9 cellular contexts compared by ENCODE assay signal in the genomic region with DNA sequence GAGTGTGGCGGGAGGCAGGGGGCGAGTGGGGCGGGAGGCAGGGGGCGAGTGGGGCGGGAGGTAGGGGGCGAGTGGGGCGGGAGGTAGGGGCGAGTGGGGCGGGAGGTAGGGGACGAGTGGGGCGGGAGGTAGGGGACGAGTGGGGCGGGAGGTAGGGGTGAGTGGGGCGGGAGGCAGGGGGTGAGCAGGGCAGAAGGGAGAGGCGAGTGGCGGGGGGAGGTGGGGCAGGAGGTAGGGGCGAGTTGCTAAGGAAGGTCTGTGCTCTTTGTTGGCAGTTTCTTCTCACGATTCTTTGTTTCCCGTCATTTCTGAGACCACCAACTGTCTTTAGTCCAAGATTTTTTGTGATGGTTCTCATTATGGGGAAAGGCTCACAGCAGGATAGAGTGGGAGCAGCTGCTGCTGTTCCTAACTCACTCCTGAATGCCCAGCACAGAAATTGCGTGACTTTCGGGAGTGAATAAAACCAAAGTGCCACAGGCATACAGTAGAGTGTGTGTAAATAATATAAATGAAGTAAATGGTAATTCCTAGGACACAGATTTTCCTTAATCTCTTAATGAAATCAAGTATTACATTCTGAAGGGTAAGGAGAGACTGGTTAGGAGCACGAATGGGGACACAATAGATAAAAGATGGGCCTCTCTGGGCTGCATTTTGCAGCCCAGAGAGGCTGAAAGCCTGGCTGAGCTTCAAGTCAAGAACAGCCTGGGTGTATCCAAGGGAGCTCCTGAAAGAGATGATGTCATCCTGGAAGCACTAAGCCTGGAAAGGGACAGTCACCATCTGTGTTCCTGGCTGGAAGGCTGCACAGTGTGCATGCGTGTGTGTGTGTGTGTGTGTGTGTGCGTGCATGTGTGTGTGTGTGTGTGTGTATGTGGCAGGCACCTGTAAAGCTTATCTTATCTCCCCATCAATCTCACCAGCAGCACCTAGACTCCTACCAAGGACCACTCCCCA. TPM values are rescaled to one million over a fixed set of nuclear protein-coding genes. Genes with fewer than 3 reads are reported as not detected.
A peak's percentile ranks its signal among the peaks of the same experiment; 100 is the strongest.
DNase-seq lines count a peak whose midpoint lies in the region; ATAC-seq and TF ChIP-seq lines count a peak whose summit lies in the region.
"Had no signal": no experiment of that assay in that cellular context is flagged by ENCODE, and none has a peak within 500 bp of the region (broad histone marks: within the 10 kb centered on the region; RNA-seq: fewer than 3 reads in every experiment).

No MANE protein-coding gene starts in this region.

- peaks cover 50% of the 10 kb centered on the region for H3K4me1 Mint-ChIP-seq in osteocyte (ENCODE audit: unreplicated experiment)

- no peak overlapping the region for H3K4me3 Mint-ChIP-seq in osteocyte (ENCODE audit: unreplicated experiment)

- H3K9me3 Mint-ChIP-seq in osteocyte (ENCODE audit: unreplicated experiment), result no peaks in the 10 kb centered on the region

- no peak for TF ChIP-seq CTCF in osteocyte (IDR thresholded peaks at IDR 0.05)

- peak overlapping the region; percentile 42 for H3K27ac Mint-ChIP-seq in osteocyte (ENCODE audit: unreplicated experiment)

- no peaks in the 10 kb centered on the region for H3K27me3 Mint-ChIP-seq in osteocyte (ENCODE audit: unreplicated experiment)

- DNase-seq in EH (ENCODE audit: low read depth) (peak; percentile 83), NCI-H524 treated with DMSO at 0.1 percent for 48 hours (lab: John Stamatoyannopoulos, UW) (peak; percentile 57), fibroblast of gingiva (ENCODE audit: low read depth) (peak; percentile 68), osteocyte (ENCODE audit: extremely low spot score, unreplicated experiment) (no peak)
- no peak for DNase-seq in NK-92 treated with Interleukin-12 subunit alpha and Interleukin-12 subunit beta, amount 100 ng/mL, for 24 hours (lab: John Stamatoyannopoulos, UW)
- DNase-seq in stimulated activated CD4-positive, alpha-beta T cell treated with anti-CD3 and anti-CD28 coated beads, Interleukin-15, amount 100 ng/mL, for 24 hours, result no peak
- DNase-seq: PC-9 had no signal

- ATAC-seq in HG03378 (IDR thresholded peaks at IDR 0.05; ENCODE audit: unreplicated experiment), result no peak
- ATAC-seq in GM18870 (IDR thresholded peaks at IDR 0.05; ENCODE audit: unreplicated experiment), result no peak

- peaks cover 38% of the 10 kb centered on the region for H3K36me3 Mint-ChIP-seq in osteocyte (ENCODE audit: unreplicated experiment)

RNA-seq across cellular contexts. Expression of gene COG7, which starts 44.5 kb away (rescaled TPM):
- 25.4 and 26.1 TPM in 2 replicates for total RNA-seq in osteocyte

Comparison
In these comparisons a context has a peak if more than half of its experiments do, and no peak if none do; other contexts are left out.
1. DNase-seq: peak in EH (single experiment), NCI-H524 treated with DMSO at 0.1 percent for 48 hours (single experiment) and fibroblast of gingiva (single experiment); none in osteocyte (single experiment), NK-92 treated with Interleukin-12 subunit alpha and Interleukin-12 subunit beta, amount 100 ng/mL, for 24 hours (single experiment) and stimulated activated CD4-positive, alpha-beta T cell treated with anti-CD3 and anti-CD28 coated beads, Interleukin-15, amount 100 ng/mL, for 24 hours (single experiment).